Comparison of ENCODE assay signal across 20 cellular contexts in genomic region chr3:178455966-178456365, GRCh38.
"Had no signal": no experiment of that assay in that cellular context is flagged by ENCODE, and none has a peak within 500 bp of the region (broad histone marks: within the 10 kb centered on the region; RNA-seq: fewer than 3 reads in every experiment).

No MANE protein-coding gene starts in this region.

- H3K9ac ChIP-seq: neural progenitor cell had no signal

- H3K36me3 ChIP-seq: esophagus muscularis mucosa, gastrocnemius medialis, neural progenitor cell, ovary, right atrium auricular region, sigmoid colon, stomach, thoracic aorta, transverse colon had no signal

- H3K36me3 Mint-ChIP-seq: natural killer cell, neural progenitor cell had no signal

- DNase-seq: effector memory CD8-positive, alpha-beta T cell; gastrocnemius medialis; natural killer cell; nucleus accumbens; ovary; sigmoid colon; stimulated activated CD4-positive, alpha-beta T cell treated with anti-CD3 and anti-CD28 coated beads, Interleukin-2, amount 100 ng/mL, for 24 hours; stimulated activated CD4-positive, alpha-beta T cell treated with anti-CD3 and anti-CD28 coated beads, Interleukin-4, amount 100 ng/mL, for 4 hours; stimulated activated naive CD4-positive, alpha-beta T cell; stomach; substantia nigra; transverse colon had no signal

- H3K27ac Mint-ChIP-seq: dendritic cell treated with granulocyte-macrophage colony-stimulating factor and Interleukin-4, amounts not matched to agents 40 ng/mL and 50 ng/mL, for 4 days; effector memory CD8-positive, alpha-beta T cell; natural killer cell; neural progenitor cell had no signal

- H3K27ac ChIP-seq: epithelial cell of prostate, esophagus muscularis mucosa, gastrocnemius medialis, neural progenitor cell, ovary, sigmoid colon, skin epidermis, stomach, thoracic aorta, transverse colon had no signal

- ATAC-seq: effector memory CD8-positive, alpha-beta T cell; gastrocnemius medialis; natural killer cell had no signal

- H3K27me3 ChIP-seq: esophagus muscularis mucosa, gastrocnemius medialis, neural progenitor cell, ovary, right atrium auricular region, sigmoid colon, transverse colon had no signal

- H2AFZ ChIP-seq: neural progenitor cell had no signal

- H3K4me2 ChIP-seq: neural progenitor cell had no signal

- H3K27me3 Mint-ChIP-seq: dendritic cell treated with granulocyte-macrophage colony-stimulating factor and Interleukin-4, amounts not matched to agents 40 ng/mL and 50 ng/mL, for 4 days had no signal

- FAIRE-seq: colon had no signal

- H3K4me3 ChIP-seq: esophagus muscularis mucosa, gastrocnemius medialis, neural progenitor cell, ovary, right atrium auricular region, sigmoid colon, skin epidermis, stomach, thoracic aorta, transverse colon had no signal

- H3K4me3 Mint-ChIP-seq: dendritic cell treated with granulocyte-macrophage colony-stimulating factor and Interleukin-4, amounts not matched to agents 40 ng/mL and 50 ng/mL, for 4 days; effector memory CD8-positive, alpha-beta T cell; natural killer cell; neural progenitor cell had no signal

- H3K9me3 ChIP-seq: esophagus muscularis mucosa, gastrocnemius medialis, ovary, right atrium auricular region, sigmoid colon, stomach, thoracic aorta, transverse colon had no signal

- H3K4me1 Mint-ChIP-seq: natural killer cell had no signal
